ENCODE assay signal across 1 cellular context in genomic region chr4:108166441-108167315, GRCh38.
TF ChIP-seq lines count a peak whose summit lies in the region.

No MANE protein-coding gene starts in this region.

TF ChIP-seq in H1, 55 proteins besides CTCF, POLR2A, EP300 and RAD21 (continued from another document):
- TF ChIP-seq CHD7 (IDR thresholded peaks at IDR 0.05; ENCODE audit: insufficient replicate concordance, low read length), result no peak
- TF ChIP-seq SIN3A (conservative IDR thresholded peaks at IDR 0.05 in 1 of 2, IDR thresholded peaks at IDR 0.05 in 1 of 2; ENCODE audit: low read depth in 1 of 2, low read length in 2 of 2), result 0 out of 4 replicates have a peak, but pooled peaks of 1 of the 2 experiments have one; percentile 23
- no peak for TF ChIP-seq BACH1 (IDR thresholded peaks at IDR 0.05; ENCODE audit: low read length)
- TF ChIP-seq BCL11A (IDR thresholded peaks at IDR 0.05; ENCODE audit: low read depth in 2 of 2, low read length in 2 of 2), result no peak
- peak; percentile 62 for TF ChIP-seq SUZ12 (IDR thresholded peaks at IDR 0.05; ENCODE audit: low read length)
- TF ChIP-seq TBP (IDR thresholded peaks at IDR 0.05; ENCODE audit: low read depth, low read length), result no peak
- no peak for TF ChIP-seq SRF (IDR thresholded peaks at IDR 0.05; ENCODE audit: low read depth, low read length)
- TF ChIP-seq TCF12 (IDR thresholded peaks at IDR 0.05; ENCODE audit: low read depth, low read length), result no peak
- no peak for TF ChIP-seq FOSL1 (IDR thresholded peaks at IDR 0.05; ENCODE audit: insufficient read depth, low read depth, low read length)
- no peak for TF ChIP-seq BRCA1 (IDR thresholded peaks at IDR 0.05; ENCODE audit: low read depth, low read length)
- TF ChIP-seq NRF1 (IDR thresholded peaks at IDR 0.05; ENCODE audit: low read depth, low read length), result no peak
- TF ChIP-seq PHF8 (conservative IDR thresholded peaks at IDR 0.05; ENCODE audit: low read depth, low read length), result no peak
- TF ChIP-seq RNF2 (IDR thresholded peaks at IDR 0.05; ENCODE audit: borderline replicate concordance, low read depth, low read length, missing control alignments, poor library complexity, severe bottlenecking), result no peak
- TF ChIP-seq, protein P1, sequence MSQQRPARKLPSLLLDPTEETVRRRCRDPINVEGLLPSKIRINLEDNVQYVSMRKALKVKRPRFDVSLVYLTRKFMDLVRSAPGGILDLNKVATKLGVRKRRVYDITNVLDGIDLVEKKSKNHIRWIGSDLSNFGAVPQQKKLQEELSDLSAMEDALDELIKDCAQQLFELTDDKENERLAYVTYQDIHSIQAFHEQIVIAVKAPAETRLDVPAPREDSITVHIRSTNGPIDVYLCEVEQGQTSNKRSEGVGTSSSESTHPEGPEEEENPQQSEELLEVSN (IDR thresholded peaks at IDR 0.05), result peak; percentile 86
- no peak for TF ChIP-seq CREB1 (IDR thresholded peaks at IDR 0.05)
- TF ChIP-seq YY1 (IDR thresholded peaks at IDR 0.05; ENCODE audit: low read depth, low read length), result no peak
- TF ChIP-seq SAP30 (IDR thresholded peaks at IDR 0.05; ENCODE audit: insufficient read depth, insufficient replicate concordance, low read length), result no peak
- 0 out of 2 replicates have a peak, but pooled peaks have one; percentile 55 for TF ChIP-seq CBX8 (IDR thresholded peaks at IDR 0.05; ENCODE audit: borderline replicate concordance, low read depth, low read length)
- no peak for TF ChIP-seq HDAC2 (IDR thresholded peaks at IDR 0.05; ENCODE audit: borderline replicate concordance in 1 of 2, low read depth in 2 of 2, low read length in 2 of 2)
- no peak for TF ChIP-seq ZNF274 (IDR thresholded peaks at IDR 0.05; ENCODE audit: borderline replicate concordance, extremely low read depth, low read length)
- no peak for TF ChIP-seq CHD2 (IDR thresholded peaks at IDR 0.05; ENCODE audit: low read length)
- TF ChIP-seq SIX5 (IDR thresholded peaks at IDR 0.05; ENCODE audit: low read depth, low read length), result no peak
- no peak for TF ChIP-seq ASH2L (IDR thresholded peaks at IDR 0.05; ENCODE audit: low read length)
- no peak for TF ChIP-seq RXRA (IDR thresholded peaks at IDR 0.05; ENCODE audit: insufficient read depth, low read depth, low read length)
- no peak for TF ChIP-seq MAFK (IDR thresholded peaks at IDR 0.05; ENCODE audit: low read depth, low read length)
- TF ChIP-seq, protein P2, sequence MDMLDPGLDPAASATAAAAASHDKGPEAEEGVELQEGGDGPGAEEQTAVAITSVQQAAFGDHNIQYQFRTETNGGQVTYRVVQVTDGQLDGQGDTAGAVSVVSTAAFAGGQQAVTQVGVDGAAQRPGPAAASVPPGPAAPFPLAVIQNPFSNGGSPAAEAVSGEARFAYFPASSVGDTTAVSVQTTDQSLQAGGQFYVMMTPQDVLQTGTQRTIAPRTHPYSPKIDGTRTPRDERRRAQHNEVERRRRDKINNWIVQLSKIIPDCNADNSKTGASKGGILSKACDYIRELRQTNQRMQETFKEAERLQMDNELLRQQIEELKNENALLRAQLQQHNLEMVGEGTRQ (IDR thresholded peaks at IDR 0.05; ENCODE audit: low read length), result no peak
- TF ChIP-seq CEBPB (IDR thresholded peaks at IDR 0.05; ENCODE audit: low read depth, low read length), result no peak
- TF ChIP-seq JUN (IDR thresholded peaks at IDR 0.05; ENCODE audit: low read depth, low read length), result no peak
- no peak for TF ChIP-seq GABPA (IDR thresholded peaks at IDR 0.05; ENCODE audit: borderline replicate concordance, insufficient read depth, low read length)
- TF ChIP-seq JUND (IDR thresholded peaks at IDR 0.05; ENCODE audit: low read length), result no peak
- no peak for TF ChIP-seq POLR2AphosphoS5 (IDR thresholded peaks at IDR 0.05; ENCODE audit: low read depth, low read length)
- TF ChIP-seq HDAC6 (IDR thresholded peaks at IDR 0.05; ENCODE audit: low read depth, low read length), result no peak
- TF ChIP-seq POU5F1 (IDR thresholded peaks at IDR 0.05; ENCODE audit: low read depth, low read length), result no peak
